Comparison of ENCODE assay signal across 8 cellular contexts in genomic region chr14:70955543-70956480, GRCh38. TPM values are rescaled to one million over a fixed set of nuclear protein-coding genes. Genes with fewer than 3 reads are reported as not detected.
DNase-seq lines count a peak whose midpoint lies in the region; TF ChIP-seq lines count a peak whose summit lies in the region.

No MANE protein-coding gene starts in this region.

- TF ChIP-seq CTCF in fibroblast of the aortic adventitia (IDR thresholded peaks at IDR 0.05; ENCODE audit: insufficient read depth, low read length), result peak; percentile 78

- CTCF ChIA-PET in activated CD4-positive, alpha-beta T cell treated with anti-CD3 and anti-CD28 coated beads, Interleukin-2, amount 10 ng/mL, durations not matched to agents 7 days and 5 days (lab: Charles Lee), result interaction anchor here (0.7 to 1.6 kb wide), 12 partner anchors 15 to 152 kb away, joined by 3 to 7 read pairs (median 4); partner anchors contain the start of gene PCNX1

- H3K4me3 ChIP-seq in Jurkat, Clone E6-1 (ENCODE audit: low read length), result no peak overlapping the region
- H3K4me3 ChIP-seq in fibroblast of the aortic adventitia (ENCODE audit: low read depth, low read length) (no peak overlapping the region), MG63 (no peak overlapping the region)

- DNase-seq in EH (ENCODE audit: low read depth), result peak; percentile 53
- peak; percentile 54 for DNase-seq in Jurkat, Clone E6-1 (ENCODE audit: low read depth, low spot score)
- DNase-seq in activated CD4-positive, alpha-beta T cell treated with anti-CD3 and anti-CD28 coated beads, Interleukin-2, amount 10 ng/mL, durations not matched to agents 7 days and 5 days, result peak; percentile 58
- DNase-seq in fibroblast of the aortic adventitia (ENCODE audit: low read depth), result peak; percentile 55
- DNase-seq in stimulated activated CD4-positive, alpha-beta T cell treated with anti-CD3 and anti-CD28 coated beads, TNF-alpha, amount 100 ng/mL, for 4 hours (ENCODE audit: low read depth in 3 of 3), result peak in 2 of 3 experiments; percentile 17 to 24
- no peak for DNase-seq in AG08396 (ENCODE audit: low spot score)
- DNase-seq in MG63, result no peak
- DNase-seq in T1000 (lab: John Stamatoyannopoulos, UW), result no peak

- no peaks in the 10 kb centered on the region for H3K27me3 Mint-ChIP-seq in activated CD4-positive, alpha-beta T cell treated with anti-CD3 and anti-CD28 coated beads, Interleukin-2, amount 10 ng/mL, durations not matched to agents 7 days and 5 days

- no peaks in the 10 kb centered on the region for H3K27me3 ChIP-seq in MG63

- H3K9me3 ChIP-seq in MG63, result no peaks in the 10 kb centered on the region; the same call in 1 of the 2 replicates

- H3K36me3 Mint-ChIP-seq in activated CD4-positive, alpha-beta T cell treated with anti-CD3 and anti-CD28 coated beads, Interleukin-2, amount 10 ng/mL, durations not matched to agents 7 days and 5 days (ENCODE audit: low read depth), result peaks cover 25% of the 10 kb centered on the region

- peaks cover 3% of the 10 kb centered on the region; the same call in 1 of the 2 replicates for H3K36me3 ChIP-seq in MG63

- POLR2A ChIA-PET in activated CD4-positive, alpha-beta T cell treated with anti-CD3 and anti-CD28 coated beads, Interleukin-2, amount 10 ng/mL, durations not matched to agents 7 days and 5 days (lab: Charles Lee), result no interaction called here

- H3K4me3 Mint-ChIP-seq in activated CD4-positive, alpha-beta T cell treated with anti-CD3 and anti-CD28 coated beads, Interleukin-2, amount 10 ng/mL, durations not matched to agents 7 days and 5 days, result no peak overlapping the region

- H3K27ac Mint-ChIP-seq in activated CD4-positive, alpha-beta T cell treated with anti-CD3 and anti-CD28 coated beads, Interleukin-2, amount 10 ng/mL, durations not matched to agents 7 days and 5 days, result peak overlapping the region; percentile 46

- H3K9me3 Mint-ChIP-seq in activated CD4-positive, alpha-beta T cell treated with anti-CD3 and anti-CD28 coated beads, Interleukin-2, amount 10 ng/mL, durations not matched to agents 7 days and 5 days, result no peaks in the 10 kb centered on the region

- H3K4me1 Mint-ChIP-seq in activated CD4-positive, alpha-beta T cell treated with anti-CD3 and anti-CD28 coated beads, Interleukin-2, amount 10 ng/mL, durations not matched to agents 7 days and 5 days, result peaks cover 31% of the 10 kb centered on the region

RNA-seq across cellular contexts. Expression of gene PCNX1, which starts 48.6 kb away (rescaled TPM):
- 15.4 TPM for polyA plus RNA-seq in Jurkat, Clone E6-1 (2012; ENCODE audit: insufficient read depth, insufficient read length)
- total RNA-seq in activated CD4-positive, alpha-beta T cell treated with anti-CD3 and anti-CD28 coated beads, Interleukin-2, amount 10 ng/mL, durations not matched to agents 7 days and 5 days, result 10 to 100 TPM; 56.6 to 72.1 TPM
- total RNA-seq in fibroblast of the aortic adventitia (ENCODE audit: low replicate concordance), result 47.4 and 138 TPM in 2 replicates
- total RNA-seq in MG63 (2014; rRNA removed; shearing (Covaris generic); ENCODE audit: low replicate concordance), result 25.4 TPM in 2 replicates

Comparison
In these comparisons a context has a peak if more than half of its experiments do, and no peak if none do; other contexts are left out.
1. DNase-seq: peak in EH (single experiment), Jurkat, Clone E6-1 (single experiment), activated CD4-positive, alpha-beta T cell treated with anti-CD3 and anti-CD28 coated beads, Interleukin-2, amount 10 ng/mL, durations not matched to agents 7 days and 5 days (single experiment), fibroblast of the aortic adventitia (single experiment) and stimulated activated CD4-positive, alpha-beta T cell treated with anti-CD3 and anti-CD28 coated beads, TNF-alpha, amount 100 ng/mL, for 4 hours (2 of 3); none in AG08396 (single experiment), MG63 (single experiment) and T1000 (single experiment).